ENCODE assay signal across 8 cellular contexts in genomic region chr1:23792151-23792945, GRCh38. TPM values are rescaled to one million over a fixed set of nuclear protein-coding genes. Genes with fewer than 3 reads are reported as not detected.
DNase-seq lines count a peak whose midpoint lies in the region; ATAC-seq and TF ChIP-seq lines count a peak whose summit lies in the region.

No MANE protein-coding gene starts in this region.

- H3K4me3 ChIP-seq in Panc1 (ENCODE audit: low read depth in 2 of 2, low read length in 2 of 2) = peak overlapping the region; percentile 97 to 99
- peak overlapping the region; percentile 64 to 88 (median 76) for H3K4me3 ChIP-seq in esophagus muscularis mucosa
- peak overlapping the region; percentile 74 for H3K4me3 ChIP-seq in trophoblast cell (ENCODE audit: low read depth, low read length)

- peak overlapping the region; percentile 49 for H4K91ac ChIP-seq in trophoblast cell (ENCODE audit: low read depth, low read length)

- H3K79me1 ChIP-seq in trophoblast cell (ENCODE audit: low read length) = peaks cover 7% of the 10 kb centered on the region

- H3K27ac ChIP-seq in Panc1 (ENCODE audit: low read length) (peak overlapping the region; percentile 54), esophagus muscularis mucosa (replicated peaks in 1 of 4) (peak overlapping the region; percentile 76 to 83 (median 80)), trophoblast cell (ENCODE audit: low read depth, low read length) (no peak overlapping the region)

- TF ChIP-seq EP300 in esophagus muscularis mucosa (IDR thresholded peaks at IDR 0.05) = no peak

- 65% methylated on average over 13 of the region's 19 CpGs for WGBS in esophagus muscularis mucosa
- WGBS in trophoblast cell (ENCODE audit: extremely low coverage, insufficient coverage, insufficient read length) = no CpG with 5 or more reads among the region's 19 CpGs

- no peak for TF ChIP-seq CTCF in Panc1 (IDR thresholded peaks at IDR 0.05)
- TF ChIP-seq CTCF in esophagus muscularis mucosa (IDR thresholded peaks at IDR 0.05) = no peak

- no peaks in the 10 kb centered on the region for H3K27me3 ChIP-seq in Panc1 (ENCODE audit: control insufficient read depth, insufficient read depth, low read length)
- H3K27me3 ChIP-seq in esophagus muscularis mucosa = no peaks in the 10 kb centered on the region
- no peaks in the 10 kb centered on the region for H3K27me3 ChIP-seq in trophoblast cell (ENCODE audit: insufficient read depth, low read length)

- peak overlapping the region; percentile 23 for H4K12ac ChIP-seq in trophoblast cell (ENCODE audit: low read depth, low read length)

- H3K4me2 ChIP-seq in trophoblast cell (ENCODE audit: low read length) = peak overlapping the region; percentile 62

- H2BK120ac ChIP-seq in trophoblast cell (ENCODE audit: insufficient read depth, low read length, poor library complexity) = no peak overlapping the region

- ATAC-seq in Panc1 = 0 out of 2 replicates have a peak, but pooled peaks have one; percentile 1
- no peak for ATAC-seq in GM18517 (IDR thresholded peaks at IDR 0.05; ENCODE audit: unreplicated experiment)

- H3K23ac ChIP-seq in trophoblast cell (ENCODE audit: low read length) = no peak overlapping the region

- H3K79me2 ChIP-seq in trophoblast cell (ENCODE audit: control insufficient read depth, insufficient read depth, low read length, poor library complexity) = peaks cover 12% of the 10 kb centered on the region

- peak overlapping the region; percentile 37 for H4K8ac ChIP-seq in trophoblast cell (ENCODE audit: low read depth, low read length)

- peaks cover 9% of the 10 kb centered on the region for H3K4me1 ChIP-seq in ES-I3 (ENCODE audit: insufficient read depth, low read length)
- H3K4me1 ChIP-seq in Panc1 (ENCODE audit: control insufficient read depth, insufficient read depth, low read length) = peaks cover 49% of the 10 kb centered on the region
- H3K4me1 ChIP-seq in esophagus muscularis mucosa = peaks cover 30 to 48% (median 36%) of the 10 kb centered on the region in 4 donors
- peaks cover 12 to 15% of the 10 kb centered on the region in 2 experiments for H3K4me1 ChIP-seq in trophoblast cell (ENCODE audit: control insufficient read depth in 1 of 2, insufficient read depth in 2 of 2, low read length in 2 of 2)

- H3K9me3 ChIP-seq in ES-I3 (ENCODE audit: control insufficient read depth, insufficient read depth, low read length) = no peaks in the 10 kb centered on the region
- no peaks in the 10 kb centered on the region for H3K9me3 ChIP-seq in Panc1 (ENCODE audit: control insufficient read depth, insufficient read depth, low read depth, low read length)
- no peaks in the 10 kb centered on the region for H3K9me3 ChIP-seq in esophagus muscularis mucosa
- no peaks in the 10 kb centered on the region for H3K9me3 ChIP-seq in trophoblast cell (ENCODE audit: insufficient read depth, low read depth, low read length)

- in situ Hi-C loops in Panc1 (cut with HindIII; ENCODE audit: low pct_unique_long_range_greater_than_20kb, low sequenced_read_pairs) = no loop called here

- POLR2A ChIA-PET in Panc1 (lab: Charles Lee) = interaction anchor here (0.6 to 2.1 kb wide), 4 partner anchors 8 to 118 kb away, joined by 4 to 12 read pairs (median 8); partner anchors contain the start of genes GALE and PITHD1

- no peak overlapping the region for H2BK5ac ChIP-seq in trophoblast cell (ENCODE audit: low read depth, low read length, poor library complexity)

- peak overlapping the region; percentile 8 for H3K14ac ChIP-seq in trophoblast cell (ENCODE audit: low read length)

- intact Hi-C loops in Panc1 (cut with micrococcal nuclease; ENCODE audit: unreplicated experiment) = no loop called here
- intact Hi-C loops in esophagus muscularis mucosa (cut with DNase I) = no loop called here

- H3K36me3 ChIP-seq in ES-I3 (ENCODE audit: insufficient read depth, low read length) (peaks cover 8% of the 10 kb centered on the region), Panc1 (ENCODE audit: control insufficient read depth, insufficient read depth, low read length) (peaks cover 9% of the 10 kb centered on the region), esophagus muscularis mucosa (peaks cover 9 to 61% (median 55%) of the 10 kb centered on the region in 4 donors), trophoblast cell (ENCODE audit: control insufficient read depth in 1 of 2, insufficient read depth in 2 of 2, low read length in 2 of 2) (peaks cover 51 to 52% of the 10 kb centered on the region in 2 experiments)

- DNase-seq in Panc1 (ENCODE audit: low read depth, low spot score) = no peak
- DNase-seq in esophagus muscularis mucosa (ENCODE audit: extremely low spot score) = no peak
- no peak for DNase-seq in trophoblast cell
- DNase-seq in hepatic stellate cell (ENCODE audit: low spot score) = no peak
- DNase-seq in middle frontal gyrus (ENCODE audit: extremely low spot score, low spot score) = no peak
- no peak for DNase-seq in COR-L47 (lab: John Stamatoyannopoulos, UW)

- peak overlapping the region; percentile 96 for H3K4ac ChIP-seq in trophoblast cell (ENCODE audit: low read depth, low read length)

- H3K9ac ChIP-seq in ES-I3 (ENCODE audit: low read depth, low read length) (peak overlapping the region; percentile 86), trophoblast cell (ENCODE audit: low read length) (peak overlapping the region; percentile 59)

- H2AFZ ChIP-seq in trophoblast cell (ENCODE audit: insufficient read depth, low read length, poor library complexity) = no peak overlapping the region

- TF ChIP-seq POLR2A in esophagus muscularis mucosa (IDR thresholded peaks at IDR 0.05; ENCODE audit: low read depth) = no peak

- CTCF ChIA-PET in Panc1 (lab: Charles Lee) = interaction anchor here (1.0 kb wide), 1 partner anchor 124 kb away, joined by 3 read pairs; no protein-coding TSS in a partner anchor

- peak overlapping the region; percentile 19 for H2AK5ac ChIP-seq in trophoblast cell (ENCODE audit: low read length)

- BruUV-seq in Panc1 (replicated peaks; lab: Mats Ljungman, UMichigan) = no TSS peak

- peak overlapping the region; percentile 52 for H3K18ac ChIP-seq in trophoblast cell (ENCODE audit: low read length)

- H2BK12ac ChIP-seq in trophoblast cell (ENCODE audit: low read length) = no peak overlapping the region

RNA-seq across cellular contexts. Expression of gene LYPLA2, which starts 1.4 kb away (rescaled TPM):
- total RNA-seq in Panc1 (2021; ENCODE audit: unreplicated experiment) (82.9 TPM), esophagus muscularis mucosa (10 to 100 TPM; 32.8 to 51.4 (median 40.8) TPM)
- 106 TPM for polyA plus RNA-seq in Panc1 (2012; ENCODE audit: insufficient read length)
- polyA plus RNA-seq in trophoblast cell (2013) = 97.8 and 104 TPM in 2 replicates

RNA-seq across cellular contexts. Expression of gene GALE, which starts 8.2 kb away (rescaled TPM):
- 114 TPM for total RNA-seq in Panc1 (2021; ENCODE audit: unreplicated experiment)
- polyA plus RNA-seq in Panc1 (2012; ENCODE audit: insufficient read length) = 112 TPM
- total RNA-seq in esophagus muscularis mucosa = 10 to 100 TPM in 3 of 4 donors, 1 to 10 TPM in 1; 7.1 to 13.6 (median 12.8) TPM
- 48.7 and 50.7 TPM in 2 replicates for polyA plus RNA-seq in trophoblast cell (2013)

RNA-seq across cellular contexts. Expression of gene PITHD1, which starts 14.1 kb away (rescaled TPM):
- 48.9 TPM for total RNA-seq in Panc1 (2021; ENCODE audit: unreplicated experiment)
- polyA plus RNA-seq in Panc1 (2012; ENCODE audit: insufficient read length) = 43.0 TPM
- total RNA-seq in esophagus muscularis mucosa = 10 to 100 TPM; 43.6 to 66.6 (median 56.0) TPM
- 21.1 TPM in 2 replicates for polyA plus RNA-seq in trophoblast cell (2013)

RNA-seq across cellular contexts. Expression of gene HMGCL, which starts 32.9 kb away (rescaled TPM):
- total RNA-seq in Panc1 (2021; ENCODE audit: unreplicated experiment) (30.8 TPM), esophagus muscularis mucosa (10 to 100 TPM; 25.5 to 50.0 (median 43.9) TPM)
- polyA plus RNA-seq in Panc1 (2012; ENCODE audit: insufficient read length) = 34.1 TPM
- polyA plus RNA-seq in trophoblast cell (2013) = 15.7 and 16.7 TPM in 2 replicates

RNA-seq across cellular contexts. Expression of gene ELOA, which starts 49.1 kb away (rescaled TPM):
- 58.5 TPM for total RNA-seq in Panc1 (2021; ENCODE audit: unreplicated experiment)
- 25.6 TPM for polyA plus RNA-seq in Panc1 (2012; ENCODE audit: insufficient read length)
- 10 to 100 TPM; 35.7 to 45.4 (median 39.1) TPM for total RNA-seq in esophagus muscularis mucosa
- 28.1 and 28.4 TPM in 2 replicates for polyA plus RNA-seq in trophoblast cell (2013)
